Comparison of ENCODE assay signal across 8 cellular contexts in genomic region chr6:1624071-1624847, GRCh38. TPM values are rescaled to one million over a fixed set of nuclear protein-coding genes. Genes with fewer than 3 reads are reported as not detected.
DNase-seq lines count a peak whose midpoint lies in the region; TF ChIP-seq lines count a peak whose summit lies in the region.

No MANE protein-coding gene starts in this region.

- H3K27ac Mint-ChIP-seq in osteocyte (ENCODE audit: unreplicated experiment), result peak overlapping the region; percentile 97

- intact Hi-C loops in PC-9 (cut with micrococcal nuclease; ENCODE audit: unreplicated experiment), result no loop called here

- H3K79me2 ChIP-seq in PC-9 (ENCODE audit: low read depth), result no peaks in the 10 kb centered on the region

- no peaks in the 10 kb centered on the region for H3K9me2 ChIP-seq in PC-9 (ENCODE audit: insufficient read depth)

- H3K36me3 ChIP-seq in PC-9 (ENCODE audit: low read depth), result no peaks in the 10 kb centered on the region

- CTCF ChIA-PET in PC-9 (lab: Charles Lee), result interaction anchor here (0.6 kb wide), 1 partner anchor 1333 kb away, joined by 3 read pairs; no protein-coding TSS in a partner anchor

- no peaks in the 10 kb centered on the region for H3K9me3 ChIP-seq in PC-9 (ENCODE audit: insufficient read depth, low read depth)

- no peaks in the 10 kb centered on the region for H3K9me3 Mint-ChIP-seq in osteocyte (ENCODE audit: unreplicated experiment)

- TF ChIP-seq CTCF in GM12864 (IDR thresholded peaks at IDR 0.05; ENCODE audit: low read depth, low read length, missing control alignments) (no peak), PC-9 (conservative IDR thresholded peaks at IDR 0.05) (no peak), fibroblast of pulmonary artery (IDR thresholded peaks at IDR 0.05; ENCODE audit: low read length, missing control alignments) (no peak), osteocyte (IDR thresholded peaks at IDR 0.05) (no peak)

- H3K4me3 ChIP-seq in GM12864 (ENCODE audit: low read depth, low read length) (peak overlapping the region; percentile 60), PC-9 (peak overlapping the region; percentile 50; the same call in 1 of the 2 replicates), fibroblast of pulmonary artery (replicated peaks; ENCODE audit: low read depth, low read length) (peak overlapping the region; percentile 68)

- POLR2A ChIA-PET in PC-9 (lab: Charles Lee; ENCODE audit: unreplicated experiment), result interaction anchor here (0.6 to 0.8 kb wide), 3 partner anchors 9 to 214 kb away, joined by 3 to 13 read pairs (median 4); no protein-coding TSS in a partner anchor

- H3K4me2 ChIP-seq in PC-9, result peak overlapping the region; percentile 73

- no peak overlapping the region for H3K27ac ChIP-seq in PC-9

- no peaks in the 10 kb centered on the region for H4K20me1 ChIP-seq in PC-9 (ENCODE audit: insufficient read depth)

- no TSS peak for BruUV-seq in PC-9 (replicated peaks; lab: Mats Ljungman, UMichigan)

- H3K27me3 Mint-ChIP-seq in osteocyte (ENCODE audit: unreplicated experiment), result no peaks in the 10 kb centered on the region

- H3F3A ChIP-seq in PC-9 (ENCODE audit: insufficient read depth, low read depth), result peaks cover 4% of the 10 kb centered on the region; the same call in 1 of the 2 replicates

- H2AFZ ChIP-seq in PC-9, result no peak overlapping the region

- peaks cover 74% of the 10 kb centered on the region for H3K4me1 Mint-ChIP-seq in osteocyte (ENCODE audit: unreplicated experiment)

- 0 out of 2 replicates have a peak, but pooled peaks cover 2% of the 10 kb centered on the region for H3K4me1 ChIP-seq in PC-9 (replicated peaks; ENCODE audit: insufficient read depth)

- H3K36me3 Mint-ChIP-seq in osteocyte (ENCODE audit: unreplicated experiment), result peaks cover 5% of the 10 kb centered on the region

- H3K27me3 ChIP-seq in PC-9 (ENCODE audit: insufficient read depth, low read depth), result no peaks in the 10 kb centered on the region

- H3K4me3 Mint-ChIP-seq in osteocyte (ENCODE audit: unreplicated experiment), result peak overlapping the region; percentile 82

- DNase-seq in GM12864 (ENCODE audit: low read depth) (no peak), PC-9 (no peak), fibroblast of pulmonary artery (ENCODE audit: low read depth) (no peak), osteocyte (ENCODE audit: extremely low spot score, unreplicated experiment) (no peak), NCI-H1694 treated with DMSO at 0.1 percent for 48 hours (lab: John Stamatoyannopoulos, UW) (no peak), OCI-M2 (lab: John Stamatoyannopoulos, UW; ENCODE audit: unreplicated experiment) (no peak), SIG-M5 (lab: John Stamatoyannopoulos, UW) (no peak), NCI-H1048 (lab: John Stamatoyannopoulos, UW) (no peak)

RNA-seq across cellular contexts. Expression of gene FOXC1, which starts 14.5 kb away (rescaled TPM):
- total RNA-seq in PC-9 (2021) (16.2 and 18.6 TPM in 2 replicates), osteocyte (106 and 108 TPM in 2 replicates)
